ENCODE assay signal across 1 cellular context in genomic region chr1:51575406-51576084, GRCh38.
A peak's percentile ranks its signal among the peaks of the same experiment; 100 is the strongest.
TF ChIP-seq lines count a peak whose summit lies in the region.

No MANE protein-coding gene starts in this region.

TF ChIP-seq in HEK293, 187 proteins besides CTCF, POLR2A, EP300 and RAD21 (continued from another document):
- TF ChIP-seq PRDM2 (tag by site-specific recombination; IDR thresholded peaks at IDR 0.05; ENCODE audit: borderline replicate concordance) (no peak), TSHZ1 (tag by site-specific recombination; IDR thresholded peaks at IDR 0.05; ENCODE audit: borderline replicate concordance) (no peak; the same call in 1 of the 2 replicates), ZNF692 (tag by site-specific recombination; IDR thresholded peaks at IDR 0.05) (no peak), ZNF214 (tag by site-specific recombination; IDR thresholded peaks at IDR 0.05; ENCODE audit: borderline replicate concordance) (no peak; the same call in 1 of the 2 replicates), ZNF629 (tag by site-specific recombination; IDR thresholded peaks at IDR 0.05) (peak; percentile 80), GLIS1 (tag by site-specific recombination; IDR thresholded peaks at IDR 0.05) (peak; percentile 30; the same call in 1 of the 2 replicates), ZNF449 (tag by site-specific recombination; IDR thresholded peaks at IDR 0.05) (no peak), KLF16 (tag by site-specific recombination; IDR thresholded peaks at IDR 0.05) (no peak), ZNF76 (tag by site-specific recombination; IDR thresholded peaks at IDR 0.05; ENCODE audit: borderline replicate concordance, low read depth) (0 out of 2 replicates have a peak, but pooled peaks have one; percentile 6), ZNF354C (tag by site-specific recombination; IDR thresholded peaks at IDR 0.05; ENCODE audit: borderline replicate concordance, low read depth) (no peak), SALL2 (tag by site-specific recombination; IDR thresholded peaks at IDR 0.05; ENCODE audit: borderline replicate concordance) (no peak), ZNF776 (tag by site-specific recombination; IDR thresholded peaks at IDR 0.05; ENCODE audit: borderline replicate concordance) (no peak), BCL11A (tag by site-specific recombination; IDR thresholded peaks at IDR 0.05; ENCODE audit: low read depth) (0 out of 2 replicates have a peak, but pooled peaks have one; percentile 39), ZNF704 (tag by site-specific recombination; IDR thresholded peaks at IDR 0.05) (no peak), ZBTB20 (tag by site-specific recombination; IDR thresholded peaks at IDR 0.05) (no peak), ZNF585B (tag by site-specific recombination; IDR thresholded peaks at IDR 0.05) (no peak), ZNF837 (tag by site-specific recombination; IDR thresholded peaks at IDR 0.05) (no peak), ELK4 (IDR thresholded peaks at IDR 0.05; ENCODE audit: borderline replicate concordance, low read depth, low read length) (no peak), ZBTB48 (tag by site-specific recombination; IDR thresholded peaks at IDR 0.05) (no peak), ZNF596 (tag by site-specific recombination; IDR thresholded peaks at IDR 0.05) (no peak), ZNF561 (tag by site-specific recombination; IDR thresholded peaks at IDR 0.05; ENCODE audit: borderline replicate concordance) (peak; percentile 51; the same call in 1 of the 2 replicates), ZFP3 (tag by site-specific recombination; IDR thresholded peaks at IDR 0.05; ENCODE audit: low read depth) (no peak), KLF9 (tag by site-specific recombination; IDR thresholded peaks at IDR 0.05; ENCODE audit: low read depth) (no peak), ZNF10 (tag by site-specific recombination; IDR thresholded peaks at IDR 0.05) (peak; percentile 58), ZNF394 (tag by site-specific recombination; IDR thresholded peaks at IDR 0.05; ENCODE audit: borderline replicate concordance) (no peak), ZNF23 (tag by site-specific recombination; IDR thresholded peaks at IDR 0.05; ENCODE audit: borderline replicate concordance) (no peak), ZXDB (tag by site-specific recombination; IDR thresholded peaks at IDR 0.05) (no peak), ZNF19 (tag by site-specific recombination; IDR thresholded peaks at IDR 0.05; ENCODE audit: low read depth) (no peak)
